29 cellular contexts compared by ENCODE assay signal in the genomic region with DNA sequence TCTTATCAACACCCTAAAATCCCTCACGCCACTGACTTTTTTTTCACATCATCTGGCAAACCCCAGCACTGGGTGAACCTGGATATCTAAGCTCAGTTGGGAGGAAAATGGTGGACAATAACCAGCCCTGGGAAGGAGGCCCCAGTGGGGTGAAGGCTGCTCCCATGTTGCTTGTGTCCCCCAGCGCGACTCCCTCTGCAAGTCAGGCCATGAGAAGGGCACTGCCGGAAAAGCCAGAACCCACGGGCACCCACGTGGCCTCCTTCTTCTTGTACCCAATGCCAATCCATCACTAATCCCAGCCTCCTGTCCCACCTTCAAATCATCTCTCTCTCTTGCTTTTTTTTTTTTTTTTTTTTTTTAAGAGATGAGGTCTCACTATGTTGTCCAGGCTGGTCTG.
"Had no signal": no experiment of that assay in that cellular context is flagged by ENCODE, and none has a peak within 500 bp of the region (broad histone marks: within the 10 kb centered on the region; RNA-seq: fewer than 3 reads in every experiment).

No MANE protein-coding gene starts in this region.

- ATAC-seq: activated CD8-positive, alpha-beta T cell treated with anti-CD3 and anti-CD28 coated beads for 36 hours; activated naive CD8-positive, alpha-beta T cell treated with anti-CD3 and anti-CD28 coated beads, Interleukin-2, amount 50 U/mL, for 24 hours; Panc1 had no signal

- H3K27ac Mint-ChIP-seq: activated CD4-positive, alpha-beta T cell treated with anti-CD3 and anti-CD28 coated beads, Interleukin-2, amount 10 ng/mL, durations not matched to agents 24 days and 14 days; activated CD8-positive, alpha-beta T cell treated with anti-CD3 and anti-CD28 coated beads for 36 hours; activated naive CD4-positive, alpha-beta T cell treated with anti-CD3 and anti-CD28 coated beads, Interleukin-2, amount 10 ng/mL, durations not matched to agents 7 days and 5 days; activated naive CD8-positive, alpha-beta T cell; activated naive CD8-positive, alpha-beta T cell treated with anti-CD3 and anti-CD28 coated beads, Interleukin-2, amount 50 U/mL, for 24 hours; activated T-helper 1 cell treated with anti-CD3 and anti-CD28 coated beads, Interleukin-12 subunit alpha, Interleukin-12 subunit beta, Interleukin-2, Interleukin-4 antibody, amounts not matched to agents 30 ng/mL and 10 ng/mL and 1 ng/mL, durations not matched to agents 14 hours and 24 hours and 36 hours; brain had no signal

- H3K27me3 ChIP-seq: SJSA1 had no signal

- H3K4me3 ChIP-seq: SJSA1 had no signal

- H3K36me3 Mint-ChIP-seq: activated naive CD4-positive, alpha-beta T cell treated with anti-CD3 and anti-CD28 coated beads, Interleukin-2, amount 10 ng/mL, durations not matched to agents 7 days and 5 days; brain had no signal

- DNase-seq: activated CD4-positive, alpha-beta T cell treated with anti-CD3 and anti-CD28 coated beads, Interleukin-2, amount 10 ng/mL, durations not matched to agents 24 days and 14 days; activated CD4-positive, alpha-beta T cell treated with anti-CD3 and anti-CD28 coated beads, Interleukin-2, amount 50 U/mL, for 4 hours; activated CD4-positive, CD25-positive, alpha-beta regulatory T cell; activated CD8-positive, alpha-beta T cell treated with anti-CD3 and anti-CD28 coated beads for 36 hours; activated effector memory CD4-positive, alpha-beta T cell treated with Interleukin-2 at 50 U/mL for 16 hours; activated naive CD4-positive, alpha-beta T cell treated with anti-CD3 and anti-CD28 coated beads, Interleukin-2, amount 10 ng/mL, durations not matched to agents 7 days and 5 days; activated naive CD8-positive, alpha-beta T cell treated with anti-CD3 and anti-CD28 coated beads, Interleukin-2, amount 50 U/mL, for 24 hours; activated T-cell treated with anti-CD3 and anti-CD28 coated beads, Interleukin-2, amount 50 U/mL, for 24 hours; anterior cingulate cortex; central memory CD4-positive, alpha-beta T cell; MM.1S; MV-4-11; NCI-H1092; NCI-H1436 treated with DMSO at 0.1 percent for 48 hours; NCI-H1694 treated with DMSO at 0.1 percent for 48 hours; NCI-H2029; NCI-H345; NCI-H524 treated with DMSO at 0.1 percent for 48 hours; SHP77 treated with DMSO at 0.1 percent for 48 hours; SK-N-SH; T-helper 1 cell; T1000; WERI-Rb-1 had no signal

- H3K27ac ChIP-seq: KMS-11, SJSA1, WERI-Rb-1 had no signal

- H3K27me3 Mint-ChIP-seq: activated CD4-positive, alpha-beta T cell treated with anti-CD3 and anti-CD28 coated beads, Interleukin-2, amount 10 ng/mL, durations not matched to agents 24 days and 14 days; activated CD8-positive, alpha-beta T cell treated with anti-CD3 and anti-CD28 coated beads for 36 hours; activated naive CD4-positive, alpha-beta T cell treated with anti-CD3 and anti-CD28 coated beads, Interleukin-2, amount 10 ng/mL, durations not matched to agents 7 days and 5 days; activated naive CD8-positive, alpha-beta T cell; activated naive CD8-positive, alpha-beta T cell treated with anti-CD3 and anti-CD28 coated beads, Interleukin-2, amount 50 U/mL, for 24 hours; activated T-cell treated with anti-CD3 and anti-CD28 coated beads, Interleukin-2, amount 50 U/mL, for 24 hours had no signal

- H3K9ac ChIP-seq: KMS-11, SK-N-SH had no signal

- H3K36me3 ChIP-seq: SJSA1 had no signal

- H3K4me3 Mint-ChIP-seq: activated CD4-positive, alpha-beta T cell treated with anti-CD3 and anti-CD28 coated beads, Interleukin-2, amount 10 ng/mL, durations not matched to agents 24 days and 14 days; activated CD8-positive, alpha-beta T cell treated with anti-CD3 and anti-CD28 coated beads for 36 hours; activated naive CD4-positive, alpha-beta T cell treated with anti-CD3 and anti-CD28 coated beads, Interleukin-2, amount 10 ng/mL, durations not matched to agents 7 days and 5 days; activated naive CD8-positive, alpha-beta T cell; activated naive CD8-positive, alpha-beta T cell treated with anti-CD3 and anti-CD28 coated beads, Interleukin-2, amount 50 U/mL, for 24 hours; activated T-cell treated with anti-CD3 and anti-CD28 coated beads, Interleukin-2, amount 50 U/mL, for 24 hours; activated T-helper 1 cell treated with anti-CD3 and anti-CD28 coated beads, Interleukin-12 subunit alpha, Interleukin-12 subunit beta, Interleukin-2, Interleukin-4 antibody, amounts not matched to agents 30 ng/mL and 10 ng/mL and 1 ng/mL, durations not matched to agents 14 hours and 24 hours and 36 hours; brain had no signal

- H3K4me2 ChIP-seq: KMS-11, SK-N-SH had no signal

- H3K4me1 ChIP-seq: SJSA1 had no signal

- H3K9me3 Mint-ChIP-seq: activated CD4-positive, alpha-beta T cell treated with anti-CD3 and anti-CD28 coated beads, Interleukin-2, amount 10 ng/mL, durations not matched to agents 24 days and 14 days; activated CD8-positive, alpha-beta T cell treated with anti-CD3 and anti-CD28 coated beads for 36 hours; activated naive CD4-positive, alpha-beta T cell treated with anti-CD3 and anti-CD28 coated beads, Interleukin-2, amount 10 ng/mL, durations not matched to agents 7 days and 5 days; activated naive CD8-positive, alpha-beta T cell treated with anti-CD3 and anti-CD28 coated beads, Interleukin-2, amount 50 U/mL, for 24 hours; activated T-cell treated with anti-CD3 and anti-CD28 coated beads, Interleukin-2, amount 50 U/mL, for 24 hours; activated T-helper 1 cell treated with anti-CD3 and anti-CD28 coated beads, Interleukin-12 subunit alpha, Interleukin-12 subunit beta, Interleukin-2, Interleukin-4 antibody, amounts not matched to agents 30 ng/mL and 10 ng/mL and 1 ng/mL, durations not matched to agents 14 hours and 24 hours and 36 hours had no signal

- H3K9me3 ChIP-seq: SJSA1, SK-N-SH had no signal

- H3K4me1 Mint-ChIP-seq: activated CD4-positive, alpha-beta T cell treated with anti-CD3 and anti-CD28 coated beads, Interleukin-2, amount 10 ng/mL, durations not matched to agents 24 days and 14 days; brain had no signal
